Comparison of ENCODE assay signal across 13 cellular contexts in the genomic region with DNA sequence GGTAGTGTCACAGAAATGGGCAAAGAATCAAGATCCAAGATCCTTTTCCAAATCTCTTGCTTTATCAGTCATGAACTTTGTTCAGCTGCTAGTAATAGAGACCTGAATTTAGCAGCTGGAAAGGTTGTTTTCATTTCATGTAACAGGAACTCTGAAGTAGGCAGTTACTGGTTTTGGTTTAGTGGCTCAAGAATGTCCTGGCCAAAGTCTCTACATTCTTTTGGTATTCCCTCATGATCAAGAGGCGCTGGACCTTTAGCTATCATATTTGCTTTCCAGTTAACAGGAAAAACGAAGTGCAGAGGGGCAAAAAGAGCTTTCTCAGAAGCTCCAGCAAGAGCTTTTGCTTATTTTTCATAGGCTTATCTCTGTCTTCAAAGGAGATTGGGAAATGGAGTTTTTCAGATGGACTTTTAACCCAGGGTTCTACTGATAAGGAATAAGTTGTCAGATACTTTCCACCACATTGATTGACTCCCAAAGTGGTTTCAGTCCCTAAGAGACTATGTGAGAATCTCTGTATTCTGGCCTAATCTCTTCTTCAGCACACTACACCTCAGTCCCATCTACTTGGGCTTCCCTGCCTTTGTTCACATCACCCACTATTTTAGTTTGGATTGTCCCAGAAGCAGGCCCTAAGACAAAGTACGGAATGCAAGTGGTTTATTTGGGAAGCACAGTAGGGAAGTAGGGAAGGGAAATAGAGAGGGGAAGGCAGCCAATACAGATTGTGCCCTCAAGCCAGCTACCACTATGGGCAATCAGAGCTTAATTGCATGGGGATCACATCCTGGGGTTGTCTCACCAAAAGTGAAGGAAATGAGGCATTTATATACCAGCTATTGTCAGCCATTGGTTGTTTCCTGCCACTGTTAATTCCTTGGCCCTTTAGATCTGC.
DNase-seq lines count a peak whose midpoint lies in the region; ATAC-seq and TF ChIP-seq lines count a peak whose summit lies in the region.
"Had no signal": no experiment of that assay in that cellular context is flagged by ENCODE, and none has a peak within 500 bp of the region (broad histone marks: within the 10 kb centered on the region; RNA-seq: fewer than 3 reads in every experiment).

No MANE protein-coding gene starts in this region.

- peak overlapping the region; percentile 69 for H4K8ac ChIP-seq in trophoblast cell (ENCODE audit: low read depth, low read length)

- no peaks in the 10 kb centered on the region for H3K27me3 ChIP-seq in hepatocyte
- no peaks in the 10 kb centered on the region for H3K27me3 ChIP-seq in trophoblast cell (ENCODE audit: insufficient read depth, low read length)
- H3K27me3 ChIP-seq: Peyer's patch had no signal

- H2BK120ac ChIP-seq in trophoblast cell (ENCODE audit: insufficient read depth, low read length, poor library complexity), result peak overlapping the region; percentile 97

- H3K23ac ChIP-seq in trophoblast cell (ENCODE audit: low read length), result no peak overlapping the region

- H3K27ac ChIP-seq in hepatocyte (peak overlapping the region; percentile 75), trophoblast cell (ENCODE audit: low read depth, low read length) (peak overlapping the region; percentile 37), caudate nucleus (ENCODE audit: low read depth, low read length) (no peak overlapping the region)
- H3K27ac ChIP-seq: Peyer's patch had no signal

- peak overlapping the region; percentile 93 for H2BK5ac ChIP-seq in trophoblast cell (ENCODE audit: low read depth, low read length, poor library complexity)

- no peak overlapping the region for H2AFZ ChIP-seq in hepatocyte
- H2AFZ ChIP-seq in trophoblast cell (ENCODE audit: insufficient read depth, low read length, poor library complexity), result no peak overlapping the region

- no peak for ATAC-seq in GM21360 (IDR thresholded peaks at IDR 0.05; ENCODE audit: unreplicated experiment)
- no peak for ATAC-seq in GM19467 (IDR thresholded peaks at IDR 0.05; ENCODE audit: unreplicated experiment)
- no peak for ATAC-seq in GM18867 (IDR thresholded peaks at IDR 0.05; ENCODE audit: unreplicated experiment)

- H3K79me2 ChIP-seq in hepatocyte, result no peaks in the 10 kb centered on the region
- H3K79me2 ChIP-seq in trophoblast cell (ENCODE audit: control insufficient read depth, insufficient read depth, low read length, poor library complexity), result peaks cover 3% of the 10 kb centered on the region

- no peak overlapping the region for H4K12ac ChIP-seq in trophoblast cell (ENCODE audit: low read depth, low read length)

- DNase-seq in GM03348 (ENCODE audit: low spot score) (peak; percentile 8), amniotic epithelial cell (ENCODE audit: low read depth) (peak; percentile 7), hepatocyte (ENCODE audit: low spot score) (peak; percentile 47), trophoblast cell (peak in 1 of 2 donors; percentile 18), caudate nucleus (lab: John Stamatoyannopoulos, UW) (no peak)
- DNase-seq: activated naive CD4-positive, alpha-beta T cell; dermis blood vessel endothelial cell; DMS79 treated with DMSO at 0.1 percent for 48 hours; NCI-H510A treated with DMSO at 0.1 percent for 48 hours; Peyer's patch had no signal

- H3K9ac ChIP-seq in trophoblast cell (ENCODE audit: low read length), result no peak overlapping the region

- H2AK5ac ChIP-seq in trophoblast cell (ENCODE audit: low read length), result peak overlapping the region; percentile 52

- no peaks in the 10 kb centered on the region for H3K36me3 ChIP-seq in hepatocyte (replicated peaks; ENCODE audit: insufficient read depth, low read depth)
- H3K36me3 ChIP-seq in trophoblast cell (ENCODE audit: control insufficient read depth in 1 of 2, insufficient read depth in 2 of 2, low read length in 2 of 2), result no peaks in the 10 kb centered on the region
- H3K36me3 ChIP-seq: Peyer's patch had no signal

- peak overlapping the region; percentile 94 for H4K91ac ChIP-seq in trophoblast cell (ENCODE audit: low read depth, low read length)

- no peaks in the 10 kb centered on the region for H4K20me1 ChIP-seq in hepatocyte (ENCODE audit: insufficient read depth, poor library complexity, severe bottlenecking)

- H3K79me1 ChIP-seq in trophoblast cell (ENCODE audit: low read length), result peaks cover 8% of the 10 kb centered on the region

- TF ChIP-seq CTCF in hepatocyte (IDR thresholded peaks at IDR 0.05; ENCODE audit: poor library complexity), result no peak

- H3K14ac ChIP-seq in trophoblast cell (ENCODE audit: low read length), result peak overlapping the region; percentile 86

- H3K4me2 ChIP-seq in hepatocyte, result peak overlapping the region; percentile 36
- H3K4me2 ChIP-seq in trophoblast cell (ENCODE audit: low read length), result no peak overlapping the region

- H3K4me1 ChIP-seq in hepatocyte (ENCODE audit: insufficient read depth) (peaks cover 30% of the 10 kb centered on the region), trophoblast cell (ENCODE audit: control insufficient read depth in 1 of 2, insufficient read depth in 2 of 2, low read length in 2 of 2) (peaks cover 5 to 8% of the 10 kb centered on the region in 2 experiments)
- H3K4me1 ChIP-seq: Peyer's patch had no signal

- H3K9me2 ChIP-seq in hepatocyte (replicated peaks; ENCODE audit: insufficient read depth), result no peaks in the 10 kb centered on the region

- H3K9me3 ChIP-seq in hepatocyte (ENCODE audit: low read depth), result no peaks in the 10 kb centered on the region
- no peaks in the 10 kb centered on the region for H3K9me3 ChIP-seq in trophoblast cell (ENCODE audit: insufficient read depth, low read depth, low read length)
- H3K9me3 ChIP-seq: Peyer's patch had no signal

- H3K4me3 ChIP-seq in hepatocyte (no peak overlapping the region), trophoblast cell (ENCODE audit: low read depth, low read length) (no peak overlapping the region)
- H3K4me3 ChIP-seq: Peyer's patch had no signal

- H2BK12ac ChIP-seq in trophoblast cell (ENCODE audit: low read length), result peak overlapping the region; percentile 97

- peak overlapping the region; percentile 73 for H3K4ac ChIP-seq in trophoblast cell (ENCODE audit: low read depth, low read length)

- H3K18ac ChIP-seq in trophoblast cell (ENCODE audit: low read length), result peak overlapping the region; percentile 71

- WGBS in hepatocyte (ENCODE audit: low lambda C conversion rate, missing lambda C conversion rate), result 36% methylated on average over 3 of the region's 3 CpGs
- WGBS in trophoblast cell (ENCODE audit: extremely low coverage, insufficient coverage, insufficient read length), result no CpG with 5 or more reads among the region's 3 CpGs

Comparison
In these comparisons a context has a peak if more than half of its experiments do, and no peak if none do; other contexts are left out.
1. DNase-seq: peak in GM03348 (single experiment), amniotic epithelial cell (single experiment) and hepatocyte (single experiment); none in caudate nucleus (0 of 61).